9 cellular contexts compared by ENCODE assay signal in genomic region chr1:236066828-236067386, GRCh38. TPM values are rescaled to one million over a fixed set of nuclear protein-coding genes. Genes with fewer than 3 reads are reported as not detected.
DNase-seq lines count a peak whose midpoint lies in the region; ATAC-seq, FAIRE-seq and TF ChIP-seq lines count a peak whose summit lies in the region.
"Had no signal": no experiment of that assay in that cellular context is flagged by ENCODE, and none has a peak within 500 bp of the region (broad histone marks: within the 10 kb centered on the region; RNA-seq: fewer than 3 reads in every experiment).

No MANE protein-coding gene starts in this region.

- no peak for FAIRE-seq in HepG2 (lab: Jason Lieb, UNC)
- FAIRE-seq: G401.6 had no signal

- no peak overlapping the region for H3K9ac ChIP-seq in HepG2 (ENCODE audit: insufficient read depth, low read depth, low read length)

- H3K4me3 ChIP-seq in DOHH2 (ENCODE audit: low read length) (no peak overlapping the region), HepG2 (replicated peaks in 1 of 3; ENCODE audit: insufficient read depth in 1 of 3, low read depth in 2 of 3, low read length in 3 of 3) (no peak overlapping the region)

- no peak overlapping the region for H3K27ac ChIP-seq in DOHH2 (ENCODE audit: low read depth, low read length)
- no peak overlapping the region for H3K27ac ChIP-seq in HepG2 (ENCODE audit: extremely low read length, insufficient read depth, low read length)

- TF ChIP-seq POLR2A in HepG2 (IDR thresholded peaks at IDR 0.05; ENCODE audit: insufficient read depth in 1 of 2, low read depth in 2 of 2, low read length in 2 of 2), result no peak

- CTCF ChIA-PET in HepG2 (lab: Yijun Ruan, JAX; ENCODE audit: low intra/inter-chr PET ratio, low total read pairs), result no interaction called here

- ATAC-seq in GM21723 (IDR thresholded peaks at IDR 0.05; ENCODE audit: unreplicated experiment), result peak; percentile 80
- no peak for ATAC-seq in HepG2
- ATAC-seq in SK-N-SH treated with all-trans-retinoic acid at 6 μM for 48 hours, result no peak

- POLR2A ChIA-PET in HepG2 (lab: Yijun Ruan, JAX), result no interaction called here

- intact Hi-C loops in HepG2 (cut with micrococcal nuclease; ENCODE audit: unreplicated experiment), result loop anchor here (2.0 kb wide), 1 partner anchor 24 kb away; no protein-coding TSS in a partner anchor

- H3K27me3 ChIP-seq in DOHH2 (ENCODE audit: control insufficient read depth, low read length), result no peaks in the 10 kb centered on the region
- H3K27me3 ChIP-seq in HepG2 (ENCODE audit: control insufficient read depth in 1 of 2, insufficient read depth in 2 of 2, low read length in 2 of 2), result no peaks in the 10 kb centered on the region

- H3K79me2 ChIP-seq in DOHH2 (ENCODE audit: control insufficient read depth, low read length) (no peaks in the 10 kb centered on the region), HepG2 (ENCODE audit: insufficient read depth, low read length) (peaks cover 17% of the 10 kb centered on the region)

- in situ Hi-C loops in HepG2 (cut with HindIII; ENCODE audit: extremely low pct_ligation_motif_present, low pct_unique_long_range_greater_than_20kb), result no loop called here

- TF ChIP-seq RAD21 in HepG2 (CRISPR knock-in tag; IDR thresholded peaks at IDR 0.05), result no peak

- no TSS peak for BruUV-seq in HepG2 (replicated peaks; lab: Mats Ljungman, UMichigan)

- no peaks in the 10 kb centered on the region for H3K9me2 ChIP-seq in DOHH2 (replicated peaks; ENCODE audit: control insufficient read depth, low read length)

- H3K36me3 ChIP-seq in DOHH2 (ENCODE audit: control insufficient read depth, low read length), result no peaks in the 10 kb centered on the region
- H3K36me3 ChIP-seq in HepG2 (replicated peaks in 1 of 2; ENCODE audit: control insufficient read depth in 1 of 2, insufficient read depth in 2 of 2, low read length in 2 of 2), result peaks cover 0 to 1% of the 10 kb centered on the region in 2 experiments; a peak in 2 of 5 replicates

- no peak for TF ChIP-seq CTCF in DOHH2 (IDR thresholded peaks at IDR 0.05; ENCODE audit: low read depth, low read length, poor library complexity, severe bottlenecking)
- no peak for TF ChIP-seq CTCF in HepG2 (CRISPR knock-in tag; IDR thresholded peaks at IDR 0.05)

- H2AFZ ChIP-seq in HepG2 (ENCODE audit: low read length), result no peak overlapping the region

- H3K4me2 ChIP-seq in DOHH2 (ENCODE audit: low read length), result 0 out of 2 replicates have a peak overlapping the region, but pooled peaks have one; percentile 1
- H3K4me2 ChIP-seq in HepG2 (ENCODE audit: low read depth, low read length), result peak overlapping the region; percentile 95

- TF ChIP-seq EP300 in HepG2 (IDR thresholded peaks at IDR 0.05; ENCODE audit: low read depth in 2 of 2, low read length in 2 of 2), result no peak
- TF ChIP-seq EP300 in HepG2 (CRISPR knock-in tag; IDR thresholded peaks at IDR 0.05; ENCODE audit: borderline replicate concordance), result no peak

- H3K4me1 ChIP-seq in DOHH2 (ENCODE audit: control insufficient read depth, low read length) (peaks cover 7% of the 10 kb centered on the region), HepG2 (ENCODE audit: insufficient read depth, low read length) (peaks cover 48% of the 10 kb centered on the region)

- no peaks in the 10 kb centered on the region for H3F3A ChIP-seq in DOHH2 (ENCODE audit: control insufficient read depth, insufficient read depth)

- WGBS in HepG2 (ENCODE audit: low lambda C conversion rate), result 44% methylated on average over 6 of the region's 6 CpGs

- DNase-seq in MV-4-11 (lab: John Stamatoyannopoulos, UW) (peak; percentile 88), HepG2 (ENCODE audit: low spot score) (no peak), islet precursor cell (no peak)
- DNase-seq in activated T-cell treated with anti-CD3 and anti-CD28 coated beads, Interleukin-2, amount 50 U/mL, for 48 hours, result peak; percentile 54 to 64
- DNase-seq in stimulated activated CD8-positive, alpha-beta memory T cell treated with anti-CD3 and anti-CD28 coated beads, Interleukin-4, amount 100 ng/mL, for 24 hours (ENCODE audit: low read depth), result peak; percentile 53

- no peaks in the 10 kb centered on the region for H3K9me3 ChIP-seq in DOHH2 (ENCODE audit: control insufficient read depth, insufficient read depth, low read length)
- H3K9me3 ChIP-seq in HepG2 (ENCODE audit: low read length), result no peaks in the 10 kb centered on the region

- H4K20me1 ChIP-seq in DOHH2 (ENCODE audit: control insufficient read depth, insufficient read depth, low read depth, low read length), result no peaks in the 10 kb centered on the region
- no peaks in the 10 kb centered on the region for H4K20me1 ChIP-seq in HepG2 (ENCODE audit: insufficient read depth, low read length)

TF ChIP-seq in HepG2, 621 proteins besides CTCF, POLR2A, EP300 and RAD21 (continues in another document):
- TF ChIP-seq SMAD9 (CRISPR knock-in tag; IDR thresholded peaks at IDR 0.05), result no peak
- TF ChIP-seq FOXP4 (CRISPR knock-in tag; IDR thresholded peaks at IDR 0.05), result no peak
- TF ChIP-seq ZNF615 (CRISPR knock-in tag; IDR thresholded peaks at IDR 0.05; ENCODE audit: borderline replicate concordance), result no peak
- TF ChIP-seq ZNF782 (CRISPR knock-in tag; IDR thresholded peaks at IDR 0.05; ENCODE audit: borderline replicate concordance), result no peak

TF ChIP-seq in SK-N-SH treated with all-trans-retinoic acid at 6 μM for 48 hours, 23 proteins besides CTCF, POLR2A, EP300 and RAD21:
- TF ChIP-seq, protein P1, sequence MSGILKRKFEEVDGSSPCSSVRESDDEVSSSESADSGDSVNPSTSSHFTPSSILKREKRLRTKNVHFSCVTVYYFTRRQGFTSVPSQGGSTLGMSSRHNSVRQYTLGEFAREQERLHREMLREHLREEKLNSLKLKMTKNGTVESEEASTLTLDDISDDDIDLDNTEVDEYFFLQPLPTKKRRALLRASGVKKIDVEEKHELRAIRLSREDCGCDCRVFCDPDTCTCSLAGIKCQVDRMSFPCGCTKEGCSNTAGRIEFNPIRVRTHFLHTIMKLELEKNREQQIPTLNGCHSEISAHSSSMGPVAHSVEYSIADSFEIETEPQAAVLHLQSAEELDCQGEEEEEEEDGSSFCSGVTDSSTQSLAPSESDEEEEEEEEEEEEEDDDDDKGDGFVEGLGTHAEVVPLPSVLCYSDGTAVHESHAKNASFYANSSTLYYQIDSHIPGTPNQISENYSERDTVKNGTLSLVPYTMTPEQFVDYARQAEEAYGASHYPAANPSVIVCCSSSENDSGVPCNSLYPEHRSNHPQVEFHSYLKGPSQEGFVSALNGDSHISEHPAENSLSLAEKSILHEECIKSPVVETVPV (CRISPR knock-in tag; IDR thresholded peaks at IDR 0.05), result no peak
- TF ChIP-seq ZC3H10 (CRISPR knock-in tag; IDR thresholded peaks at IDR 0.05), result no peak
- TF ChIP-seq ZNF70 (CRISPR knock-in tag; IDR thresholded peaks at IDR 0.05), result no peak
- TF ChIP-seq SNAI2 (CRISPR knock-in tag; IDR thresholded peaks at IDR 0.05), result no peak
- no peak for TF ChIP-seq GLIS3 (CRISPR knock-in tag; IDR thresholded peaks at IDR 0.05)
- TF ChIP-seq ESRRG (CRISPR knock-in tag; IDR thresholded peaks at IDR 0.05), result no peak
- TF ChIP-seq BACH2 (CRISPR knock-in tag; IDR thresholded peaks at IDR 0.05; ENCODE audit: borderline replicate concordance), result no peak
- TF ChIP-seq POU6F1 (CRISPR knock-in tag; IDR thresholded peaks at IDR 0.05; ENCODE audit: borderline replicate concordance, low read depth), result no peak

RNA-seq across cellular contexts. Expression of gene NID1, which starts 2.0 kb away (rescaled TPM):
- 29.3 and 50.2 TPM in 2 replicates for total RNA-seq in HepG2 (2016; rRNA removed; fragmentation: Illumina TruSeq; extraction: Trizol)
- total RNA-seq in HepG2 (2016; cell fraction: cytosol; rRNA removed; fragmentation: Illumina TruSeq; extraction: Trizol; ENCODE audit: low read depth), result 5.0 and 5.1 TPM in 2 replicates
- 22.1 and 49.8 TPM in 2 replicates for total RNA-seq in HepG2 (2016; cell fraction: insoluble cytoplasmic fraction; rRNA removed; fragmentation: Illumina TruSeq; extraction: Trizol)
- total RNA-seq in HepG2 (2016; cell fraction: membrane; rRNA removed; fragmentation: Illumina TruSeq; extraction: Trizol), result 10.8 and 12.4 TPM in 2 replicates
- total RNA-seq in HepG2 (2016; cell fraction: nucleus; rRNA removed; fragmentation: Illumina TruSeq; extraction: Trizol), result 68.9 and 87.3 TPM in 2 replicates
- polyA plus RNA-seq in HepG2 (2011; rRNA removed), result 56.1 and 77.2 TPM in 2 replicates
- polyA plus RNA-seq in HepG2 (2011; cell fraction: cytosol; rRNA removed), result 45.0 and 56.5 TPM in 2 replicates
- polyA plus RNA-seq in HepG2 (2011; cell fraction: nucleus; rRNA removed), result 102 and 105 TPM in 2 replicates
- 122 and 152 TPM in 2 replicates for polyA plus RNA-seq in HepG2 (2012)
- 2.7 and 3.2 TPM in 2 replicates for polyA plus RNA-seq in HepG2 (2016; cell fraction: cytosol; fragmentation: Illumina TruSeq; extraction: Trizol; ENCODE audit: low read depth)
- 25.6 and 37.4 TPM in 2 replicates for polyA plus RNA-seq in HepG2 (2016; cell fraction: insoluble cytoplasmic fraction; fragmentation: Illumina TruSeq; extraction: Trizol; ENCODE audit: low read depth)
- polyA plus RNA-seq in HepG2 (2016; cell fraction: membrane; fragmentation: Illumina TruSeq; extraction: Trizol; ENCODE audit: low read depth), result 7.7 and 9.8 TPM in 2 replicates
- polyA plus RNA-seq in HepG2 (2016; cell fraction: nucleus; fragmentation: Illumina TruSeq; extraction: Trizol; ENCODE audit: insufficient read depth, low read depth), result 108 and 114 TPM in 2 replicates
- polyA minus RNA-seq in HepG2 (2011; rRNA and poly(A)+ RNA removed; ENCODE audit: low replicate concordance), result 173 TPM in 1 of 2 replicates, not detected in the other
- polyA minus RNA-seq in HepG2 (2011; cell fraction: cytosol; rRNA and poly(A)+ RNA removed), result 109 and 121 TPM in 2 replicates
- 60.0 and 68.8 TPM in 2 replicates for polyA minus RNA-seq in HepG2 (2011; cell fraction: nucleus; rRNA and poly(A)+ RNA removed)

Comparison
In these comparisons a context has a peak if more than half of its experiments do, and no peak if none do; other contexts are left out.
1. DNase-seq: peak in MV-4-11 (single experiment), activated T-cell treated with anti-CD3 and anti-CD28 coated beads, Interleukin-2, amount 50 U/mL, for 48 hours (2 of 2) and stimulated activated CD8-positive, alpha-beta memory T cell treated with anti-CD3 and anti-CD28 coated beads, Interleukin-4, amount 100 ng/mL, for 24 hours (single experiment); none in HepG2 (single experiment) and islet precursor cell (single experiment).